21 cellular contexts compared by ENCODE assay signal in the genomic region with DNA sequence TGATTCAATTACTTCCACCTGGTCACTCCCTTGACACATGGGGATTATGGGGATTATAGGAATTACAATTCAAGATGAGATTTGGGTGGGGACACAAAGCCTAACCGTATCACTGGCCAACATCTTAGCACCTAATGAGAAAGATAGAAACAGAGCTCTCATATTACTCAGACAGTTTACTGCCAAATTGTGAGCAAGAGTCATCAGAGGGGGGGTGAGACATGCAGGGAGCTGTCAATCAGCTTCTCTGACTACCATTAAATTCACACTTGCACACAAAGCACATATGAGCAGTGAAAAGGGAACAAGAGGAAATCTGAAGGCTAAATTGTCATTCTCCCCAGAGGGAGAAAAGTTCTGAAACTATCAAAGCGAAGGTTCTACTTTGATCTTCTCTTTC.
DNase-seq lines count a peak whose midpoint lies in the region; FAIRE-seq and TF ChIP-seq lines count a peak whose summit lies in the region.
"Had no signal": no experiment of that assay in that cellular context is flagged by ENCODE, and none has a peak within 500 bp of the region (broad histone marks: within the 10 kb centered on the region; RNA-seq: fewer than 3 reads in every experiment).

No MANE protein-coding gene starts in this region.

- DNase-seq in NCI-H82 treated with DMSO at 0.1 percent for 48 hours (lab: John Stamatoyannopoulos, UW; ENCODE audit: unreplicated experiment) (peak; percentile 13), bronchial epithelial cell (ENCODE audit: low read depth) (peak; percentile 42), kidney tubule cell (ENCODE audit: low spot score) (peak; percentile 9), adrenal gland (no peak), MM.1S (no peak), HAP-1 (ENCODE audit: low spot score in 2 of 2) (no peak)
- no peak for DNase-seq in CD4-positive, alpha-beta memory T cell
- DNase-seq: 8988T; ACHN; Calu3; CD4-positive, CD25-positive, alpha-beta regulatory T cell; DMS 273 treated with DMSO at 0.1 percent for 48 hours; GOT3; H9; HFFc6 had no signal

- H3F3A ChIP-seq in MM.1S (ENCODE audit: insufficient read depth, low read length) = no peaks in the 10 kb centered on the region

- POLR2A ChIA-PET in HEK293 (lab: Yijun Ruan, JAX) = no interaction called here
- POLR2A ChIA-PET in CD4-positive, alpha-beta memory T cell (lab: Charles Lee; ENCODE audit: partially characterized antibody) = no interaction called here

- no peak overlapping the region for H3K9ac ChIP-seq in MM.1S (ENCODE audit: low read length)
- H3K9ac ChIP-seq: BLaER1 treated with 17β-estradiol and CSF1 and Interleukin-3, amounts not matched to agents 10 nM and 100 nM had no signal

- no peak overlapping the region for H2AFZ ChIP-seq in MM.1S (ENCODE audit: low read length)

- CTCF ChIA-PET in HEK293 (lab: Yijun Ruan, JAX) = interaction anchor here (0.7 kb wide), 1 partner anchor 754 kb away, joined by 3 read pairs; no protein-coding TSS in a partner anchor
- CTCF ChIA-PET in CD4-positive, alpha-beta memory T cell (lab: Charles Lee; ENCODE audit: partially characterized antibody) = no interaction called here

- H3K27ac Mint-ChIP-seq in CD4-positive, alpha-beta memory T cell = no peak overlapping the region
- H3K27ac Mint-ChIP-seq: CD4-positive, CD25-positive, alpha-beta regulatory T cell; H9; HFFc6 had no signal

- no peak overlapping the region for H3K4me2 ChIP-seq in MM.1S (ENCODE audit: low read depth, low read length)

- H3K79me2 ChIP-seq in MM.1S (ENCODE audit: low read length) = no peaks in the 10 kb centered on the region

- intact Hi-C loops in adrenal gland (cut with DNase I) = no loop called here
- intact Hi-C loops in CD4-positive, alpha-beta memory T cell (cut with micrococcal nuclease) = no loop called here

- H3K4me3 Mint-ChIP-seq in CD4-positive, alpha-beta memory T cell = no peak overlapping the region
- H3K4me3 Mint-ChIP-seq: CD4-positive, CD25-positive, alpha-beta regulatory T cell; H9; HFFc6 had no signal

- peaks cover 0 to 1% (median 0%) of the 10 kb centered on the region in 8 donors for H3K9me3 Mint-ChIP-seq in CD4-positive, alpha-beta memory T cell
- H3K9me3 Mint-ChIP-seq: H9 had no signal

- no peaks in the 10 kb centered on the region for H3K27me3 ChIP-seq in bronchial epithelial cell (ENCODE audit: control insufficient read depth, insufficient read depth, low read length)
- H3K27me3 ChIP-seq in adrenal gland = no peaks in the 10 kb centered on the region
- H3K27me3 ChIP-seq in MM.1S (replicated peaks; ENCODE audit: insufficient read depth, low read length) = no peaks in the 10 kb centered on the region
- no peaks in the 10 kb centered on the region for H3K27me3 ChIP-seq in CD4-positive, alpha-beta memory T cell (ENCODE audit: insufficient read depth, low read length)
- H3K27me3 ChIP-seq in HAP-1 (ENCODE audit: low read depth) = no peaks in the 10 kb centered on the region
- H3K27me3 ChIP-seq: BLaER1 treated with 17β-estradiol and CSF1 and Interleukin-3, amounts not matched to agents 10 nM and 100 nM had no signal

- in situ Hi-C loops in HAP-1 (cut with MboI; ENCODE audit: low sequenced_read_pairs) = no loop called here

- peaks cover 2 to 3% of the 10 kb centered on the region in 2 donors for H3K27me3 Mint-ChIP-seq in CD4-positive, alpha-beta memory T cell
- H3K27me3 Mint-ChIP-seq: CD4-positive, CD25-positive, alpha-beta regulatory T cell had no signal

- H3K4me1 Mint-ChIP-seq in CD4-positive, alpha-beta memory T cell = no peaks in the 10 kb centered on the region
- H3K4me1 Mint-ChIP-seq: CD4-positive, CD25-positive, alpha-beta regulatory T cell; H9 had no signal

- no peak overlapping the region for H3K4me3 ChIP-seq in HEK293 (ENCODE audit: low read depth, low read length)
- no peak overlapping the region for H3K4me3 ChIP-seq in bronchial epithelial cell (ENCODE audit: low read depth, low read length)
- no peak overlapping the region for H3K4me3 ChIP-seq in adrenal gland
- no peak overlapping the region for H3K4me3 ChIP-seq in MM.1S (ENCODE audit: low read length)
- no peak overlapping the region for H3K4me3 ChIP-seq in CD4-positive, alpha-beta memory T cell (ENCODE audit: low read length in 2 of 2)
- H3K4me3 ChIP-seq in HAP-1 = no peak overlapping the region
- H3K4me3 ChIP-seq: BLaER1 treated with 17β-estradiol and CSF1 and Interleukin-3, amounts not matched to agents 10 nM and 100 nM; GM12878 had no signal

- no peaks in the 10 kb centered on the region for H4K20me1 ChIP-seq in MM.1S (ENCODE audit: insufficient read depth, low read length)
- H4K20me1 ChIP-seq: BLaER1 treated with 17β-estradiol and CSF1 and Interleukin-3, amounts not matched to agents 10 nM and 100 nM had no signal

- H3K9me2 ChIP-seq in MM.1S (replicated peaks; ENCODE audit: insufficient read depth, low read length) = no peaks in the 10 kb centered on the region

- no peaks in the 10 kb centered on the region for H3K4me1 ChIP-seq in HEK293 (ENCODE audit: control insufficient read depth, insufficient read depth, low read length)
- no peaks in the 10 kb centered on the region for H3K4me1 ChIP-seq in adrenal gland (replicated peaks in 1 of 2)
- H3K4me1 ChIP-seq in MM.1S (ENCODE audit: low read length) = no peaks in the 10 kb centered on the region
- H3K4me1 ChIP-seq in CD4-positive, alpha-beta memory T cell (ENCODE audit: insufficient read depth, low read length) = no peaks in the 10 kb centered on the region
- no peaks in the 10 kb centered on the region for H3K4me1 ChIP-seq in HAP-1
- H3K4me1 ChIP-seq: BLaER1 treated with 17β-estradiol and CSF1 and Interleukin-3, amounts not matched to agents 10 nM and 100 nM had no signal

- TF ChIP-seq CTCF in HEK293 (tag by site-specific recombination; IDR thresholded peaks at IDR 0.05) (no peak), bronchial epithelial cell (IDR thresholded peaks at IDR 0.05; ENCODE audit: insufficient read depth, low read length, severe bottlenecking) (no peak), adrenal gland (IDR thresholded peaks at IDR 0.05) (no peak), MM.1S (IDR thresholded peaks at IDR 0.05; ENCODE audit: low read length) (no peak)

- H3K36me3 ChIP-seq in HEK293 (ENCODE audit: control insufficient read depth in 2 of 2, insufficient read depth in 1 of 2, low read length in 2 of 2) = no peaks in the 10 kb centered on the region
- no peaks in the 10 kb centered on the region for H3K36me3 ChIP-seq in bronchial epithelial cell (ENCODE audit: control insufficient read depth, insufficient read depth, low read length)
- no peaks in the 10 kb centered on the region for H3K36me3 ChIP-seq in adrenal gland (replicated peaks in 1 of 2)
- no peaks in the 10 kb centered on the region for H3K36me3 ChIP-seq in MM.1S (replicated peaks; ENCODE audit: insufficient read depth, low read length)
- H3K36me3 ChIP-seq in CD4-positive, alpha-beta memory T cell (ENCODE audit: insufficient read depth, low read length) = no peaks in the 10 kb centered on the region
- H3K36me3 ChIP-seq in HAP-1 (replicated peaks) = no peaks in the 10 kb centered on the region
- H3K36me3 ChIP-seq: BLaER1 treated with 17β-estradiol and CSF1 and Interleukin-3, amounts not matched to agents 10 nM and 100 nM had no signal

- no peaks in the 10 kb centered on the region for H3K36me3 Mint-ChIP-seq in CD4-positive, alpha-beta memory T cell
- H3K36me3 Mint-ChIP-seq: CD4-positive, CD25-positive, alpha-beta regulatory T cell had no signal

- H3K27ac ChIP-seq in HEK293 (ENCODE audit: extremely low read depth, low read depth, low read length) (no peak overlapping the region), adrenal gland (no peak overlapping the region), MM.1S (ENCODE audit: low read length) (no peak overlapping the region)
- H3K27ac ChIP-seq in CD4-positive, alpha-beta memory T cell (ENCODE audit: low read depth, low read length) = no peak overlapping the region
- H3K27ac ChIP-seq: BLaER1 treated with 17β-estradiol and CSF1 and Interleukin-3, amounts not matched to agents 10 nM and 100 nM had no signal

- H3K9me3 ChIP-seq in HEK293 (ENCODE audit: control insufficient read depth, insufficient read depth, low read depth, low read length) (no peaks in the 10 kb centered on the region), adrenal gland (replicated peaks in 1 of 3) (no peaks in the 10 kb centered on the region), MM.1S (replicated peaks; ENCODE audit: insufficient read depth, low read length) (no peaks in the 10 kb centered on the region), HAP-1 (no peaks in the 10 kb centered on the region)
- H3K9me3 ChIP-seq in CD4-positive, alpha-beta memory T cell (ENCODE audit: control insufficient read depth in 1 of 2, low read length in 2 of 2) = no peaks in the 10 kb centered on the region

- no peak for FAIRE-seq in bronchial epithelial cell (lab: Jason Lieb, UNC)
- FAIRE-seq: GM12878, GM18507, HepG2, HTR-8/SVneo had no signal

- no peak for TF ChIP-seq POLR2A in adrenal gland (IDR thresholded peaks at IDR 0.05)

- 62 to 73% (median 66%) methylated on average over 2 of the region's 2 CpGs for WGBS in adrenal gland, 4 donors

TF ChIP-seq in HEK293, 187 proteins besides CTCF, POLR2A, EP300 and RAD21:
- TF ChIP-seq SETDB1 (IDR thresholded peaks at IDR 0.05; ENCODE audit: insufficient read length, low read length) (peak; percentile 29), KLF16 (tag by site-specific recombination; IDR thresholded peaks at IDR 0.05) (no peak)
TF ChIP-seq in HEK293: peak in this region for 1.

Comparison
In these comparisons a context has a peak if more than half of its experiments do, and no peak if none do; other contexts are left out.
1. DNase-seq: peak in NCI-H82 treated with DMSO at 0.1 percent for 48 hours (single experiment), bronchial epithelial cell (single experiment) and kidney tubule cell (single experiment); none in adrenal gland (0 of 7), MM.1S (single experiment), CD4-positive, alpha-beta memory T cell (0 of 5) and HAP-1 (0 of 2).